In genomic region chr2:186304064-186304463, GRCh38 we compare ENCODE assay signal across 7 cellular contexts.
"Had no signal": no experiment of that assay in that cellular context is flagged by ENCODE, and none has a peak within 500 bp of the region (broad histone marks: within the 10 kb centered on the region; RNA-seq: fewer than 3 reads in every experiment).

No MANE protein-coding gene starts in this region.

- H2AFZ ChIP-seq: GM23338 had no signal

- DNase-seq: H7, HCEC 1CT, IMR-90, KG1 had no signal

- FAIRE-seq: K562 had no signal

- H3K4me3 ChIP-seq: GM23338, K562 had no signal

- ATAC-seq: GM23338, K562 had no signal

- H3K4me2 ChIP-seq: GM23338 had no signal

- H3K27ac ChIP-seq: HL-60 had no signal
